Comparison of ENCODE assay signal across 8 cellular contexts in the genomic region with DNA sequence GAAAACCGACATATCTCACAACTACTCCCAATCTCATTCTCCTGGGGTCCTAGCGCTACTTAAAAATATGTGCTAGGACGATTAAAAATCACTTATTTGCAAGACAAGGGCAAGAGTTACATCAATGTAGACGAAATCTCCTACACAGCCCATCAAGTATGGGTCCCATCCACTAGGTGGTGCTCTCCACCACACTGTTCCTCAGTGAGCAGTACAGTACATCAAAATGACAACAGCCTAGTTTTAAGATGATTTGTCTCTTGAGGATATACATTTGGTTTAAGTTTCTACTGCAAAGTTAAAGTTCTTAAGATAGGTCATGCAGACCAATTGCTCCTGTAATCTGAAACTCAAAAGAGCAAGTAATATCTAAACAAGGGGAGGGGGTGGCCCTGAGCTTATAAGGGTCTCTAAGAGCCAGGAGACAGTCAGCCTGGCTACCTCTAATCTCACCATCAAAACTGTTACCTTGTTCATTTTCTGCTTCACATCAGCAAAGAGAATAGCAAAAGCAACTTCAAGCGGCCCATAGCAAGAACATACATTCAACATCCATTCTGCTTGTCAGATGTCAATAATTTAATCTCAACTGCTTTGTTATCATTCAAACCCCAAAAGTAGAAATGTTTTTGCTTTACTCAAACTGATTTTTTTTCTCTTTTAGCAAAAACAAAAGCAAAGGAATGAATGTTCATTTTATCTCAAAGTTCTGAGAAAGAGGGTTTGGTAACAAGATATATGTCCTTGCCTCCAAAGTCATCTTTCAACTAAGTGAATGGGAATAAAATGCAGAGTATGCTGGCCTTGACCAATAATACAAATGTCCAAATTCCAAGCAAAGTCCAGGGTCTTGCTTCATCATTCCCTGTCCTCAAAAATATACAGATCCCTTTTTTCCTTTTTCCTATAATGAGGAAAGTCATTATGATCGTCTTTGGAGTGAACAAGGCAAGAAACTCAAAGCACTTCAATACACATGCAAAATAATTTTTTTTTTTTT. TPM values are rescaled to one million over a fixed set of nuclear protein-coding genes. Genes with fewer than 3 reads are reported as not detected.
DNase-seq lines count a peak whose midpoint lies in the region; ATAC-seq and TF ChIP-seq lines count a peak whose summit lies in the region.

No MANE protein-coding gene starts in this region.

- peak; percentile 57 for DNase-seq in GDM1 (lab: John Stamatoyannopoulos, UW)
- DNase-seq in Jurkat, Clone E6-1 (ENCODE audit: low read depth, low spot score) = peak; percentile 68
- DNase-seq in SKM-1 (lab: John Stamatoyannopoulos, UW; ENCODE audit: unreplicated experiment) = peak; percentile 61
- DNase-seq in activated naive CD8-positive, alpha-beta T cell treated with anti-CD3 and anti-CD28 coated beads, Interleukin-2, amount 50 U/mL, for 16 hours (ENCODE audit: low read depth, low spot score) = peak; percentile 38
- DNase-seq in left cardiac atrium = peak; percentile 61
- no peak for DNase-seq in retinal pigment epithelial cell (ENCODE audit: low read depth)
- DNase-seq in NCI-H226 = no peak

- TF ChIP-seq CTCF in retinal pigment epithelial cell (conservative IDR thresholded peaks at IDR 0.05; ENCODE audit: low read depth, low read length) = peak; percentile 97

- intact Hi-C loops in left cardiac atrium (cut with DNase I) = loop anchor here (5.0 to 10.0 kb wide), 4 partner anchors 386 to 1326 kb away; no protein-coding TSS in a partner anchor

- H3K4me3 ChIP-seq in Jurkat, Clone E6-1 (ENCODE audit: low read length) = no peak overlapping the region
- no peak overlapping the region for H3K4me3 ChIP-seq in retinal pigment epithelial cell (ENCODE audit: low read length)

- ATAC-seq in GM21723 (IDR thresholded peaks at IDR 0.05; ENCODE audit: unreplicated experiment) = peak; percentile 74
- ATAC-seq in left cardiac atrium = peak; percentile 81 to 93

RNA-seq across cellular contexts. Expression of a gene that starts 53.1 kb away (rescaled TPM):
- 50.4 TPM for polyA plus RNA-seq in Jurkat, Clone E6-1 (2012; ENCODE audit: insufficient read depth, insufficient read length)
- 10 to 100 TPM; 13.0 to 18.2 TPM for total RNA-seq in left cardiac atrium

Comparison
In these comparisons a context has a peak if more than half of its experiments do, and no peak if none do; other contexts are left out.
1. DNase-seq: peak in GDM1 (single experiment), Jurkat, Clone E6-1 (single experiment), SKM-1 (single experiment), activated naive CD8-positive, alpha-beta T cell treated with anti-CD3 and anti-CD28 coated beads, Interleukin-2, amount 50 U/mL, for 16 hours (single experiment) and left cardiac atrium (single experiment); none in retinal pigment epithelial cell (single experiment) and NCI-H226 (single experiment).